ENCODE assay signal across 15 cellular contexts in the genomic region with DNA sequence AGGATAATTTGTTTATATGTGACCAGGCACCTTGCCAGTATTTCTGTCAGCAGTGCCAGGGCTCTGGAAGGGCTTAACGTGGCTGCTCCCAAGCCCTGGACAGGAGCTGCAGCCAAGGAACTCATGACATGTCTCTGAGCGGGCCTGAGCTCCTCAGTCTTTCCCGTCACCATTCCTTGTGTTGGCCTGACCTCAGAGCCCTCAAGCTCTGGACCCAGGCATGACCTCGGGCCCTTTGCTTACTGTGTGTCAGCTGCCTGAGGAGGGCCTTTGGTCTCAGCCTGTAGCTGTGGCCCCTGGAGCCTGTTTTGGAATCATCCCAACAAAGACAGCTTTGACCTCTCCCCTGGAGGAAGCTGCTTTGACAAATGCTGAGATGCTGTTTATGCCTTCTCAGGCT.
A peak's percentile ranks its signal among the peaks of the same experiment; 100 is the strongest.
DNase-seq lines count a peak whose midpoint lies in the region; ATAC-seq and TF ChIP-seq lines count a peak whose summit lies in the region.
"Had no signal": no experiment of that assay in that cellular context is flagged by ENCODE, and none has a peak within 500 bp of the region (broad histone marks: within the 10 kb centered on the region; RNA-seq: fewer than 3 reads in every experiment).

No MANE protein-coding gene starts in this region.

- DNase-seq in DMS 273 (lab: John Stamatoyannopoulos, UW; ENCODE audit: unreplicated experiment) (peak; percentile 1), DMS 273 treated with DMSO at 0.1 percent for 48 hours (lab: John Stamatoyannopoulos, UW) (no peak), dorsolateral prefrontal cortex (no peak), right lobe of liver (peak in 2 of 3 donors; percentile 49 to 55), glutamatergic neuron (no peak), GF-D8 (lab: John Stamatoyannopoulos, UW) (no peak)
- DNase-seq: activated CD8-positive, alpha-beta memory T cell treated with anti-CD3 and anti-CD28 coated beads for 24 hours; activated effector memory CD4-positive, alpha-beta T cell treated with anti-CD3 and anti-CD28 coated beads, Interleukin-2, amount 50 U/mL, for 16 hours; CD4-positive, alpha-beta memory T cell; effector memory CD4-positive, alpha-beta T cell; MV-4-11; stimulated activated CD8-positive, alpha-beta memory T cell treated with anti-CD3 and anti-CD28 coated beads, Interleukin-4, amount 100 ng/mL, for 48 hours had no signal

- H3K36me3 ChIP-seq in right lobe of liver: no peaks in the 10 kb centered on the region

- peak; percentile 41 to 61 (median 55) for ATAC-seq in right lobe of liver
- no peak for ATAC-seq in HG03175 (IDR thresholded peaks at IDR 0.05; ENCODE audit: unreplicated experiment)

- TF ChIP-seq POLR2A in right lobe of liver (IDR thresholded peaks at IDR 0.05): no peak

- TF ChIP-seq CTCF in dorsolateral prefrontal cortex (IDR thresholded peaks at IDR 0.05 in 54 of 56, conservative IDR thresholded peaks at IDR 0.05 in 2 of 56; ENCODE audit: low read depth in 1 of 56, partially characterized antibody in 56 of 56) (no peak), right lobe of liver (IDR thresholded peaks at IDR 0.05) (no peak), glutamatergic neuron (IDR thresholded peaks at IDR 0.05; ENCODE audit: partially characterized antibody, unreplicated experiment) (no peak)

- peaks cover 2% of the 10 kb centered on the region for H3K4me1 Mint-ChIP-seq in glutamatergic neuron (ENCODE audit: low read depth, unreplicated experiment)

- H3K27ac Mint-ChIP-seq in glutamatergic neuron (ENCODE audit: unreplicated experiment): no peak overlapping the region

- H3K4me3 Mint-ChIP-seq in glutamatergic neuron (ENCODE audit: unreplicated experiment): no peak overlapping the region

- H3K4me1 ChIP-seq in right lobe of liver: no peaks in the 10 kb centered on the region

- no peaks in the 10 kb centered on the region for H3K9me3 ChIP-seq in right lobe of liver

- H3K4me3 ChIP-seq in dorsolateral prefrontal cortex (no peak overlapping the region), right lobe of liver (no peak overlapping the region)

- H3K27me3 Mint-ChIP-seq in glutamatergic neuron (ENCODE audit: unreplicated experiment): peaks cover 11% of the 10 kb centered on the region

- H3K27me3 ChIP-seq in dorsolateral prefrontal cortex (no peaks in the 10 kb centered on the region), right lobe of liver (no peaks in the 10 kb centered on the region)

- WGBS in right lobe of liver (ENCODE audit: insufficient coverage, low coverage, low lambda C conversion rate, missing lambda C conversion rate): 23% methylated on average over 3 of the region's 4 CpGs

- intact Hi-C loops in dorsolateral prefrontal cortex (cut with DNase I) (loop anchor here in 1 of 2 donors (10.0 kb wide), 1 partner anchor 230 kb away; no protein-coding TSS in a partner anchor), right lobe of liver (cut with DNase I) (no loop called here)

- H3K9me3 Mint-ChIP-seq in glutamatergic neuron (ENCODE audit: unreplicated experiment): no peaks in the 10 kb centered on the region

- H3K27ac ChIP-seq in dorsolateral prefrontal cortex (peak overlapping the region in 47 of 59 donors; percentile 5 to 94 (median 85)), right lobe of liver (no peak overlapping the region), temporal lobe (ENCODE audit: low read depth, low read length) (peak overlapping the region; percentile 9)
- H3K27ac ChIP-seq: 22Rv1 had no signal

- no peaks in the 10 kb centered on the region for H3K36me3 Mint-ChIP-seq in glutamatergic neuron (ENCODE audit: unreplicated experiment)
- H3K36me3 Mint-ChIP-seq: CD4-positive, alpha-beta memory T cell had no signal

Comparison
In these comparisons a context has a peak if more than half of its experiments do, and no peak if none do; other contexts are left out.
1. DNase-seq: peak in DMS 273 (single experiment) and right lobe of liver (2 of 3); none in DMS 273 treated with DMSO at 0.1 percent for 48 hours (single experiment), dorsolateral prefrontal cortex (0 of 10), glutamatergic neuron (single experiment) and GF-D8 (single experiment).
2. H3K27ac ChIP-seq: peak in dorsolateral prefrontal cortex (47 of 59) and temporal lobe (single experiment); none in right lobe of liver (0 of 3).